ENCODE assay signal across 1 cellular context in genomic region chr19:510606-511100, GRCh38.
TF ChIP-seq lines count a peak whose summit lies in the region.

No MANE protein-coding gene starts in this region.

TF ChIP-seq in HepG2, 621 proteins besides CTCF, POLR2A, EP300 and RAD21 (continued from another document and continues in another):
- TF ChIP-seq, protein P1, sequence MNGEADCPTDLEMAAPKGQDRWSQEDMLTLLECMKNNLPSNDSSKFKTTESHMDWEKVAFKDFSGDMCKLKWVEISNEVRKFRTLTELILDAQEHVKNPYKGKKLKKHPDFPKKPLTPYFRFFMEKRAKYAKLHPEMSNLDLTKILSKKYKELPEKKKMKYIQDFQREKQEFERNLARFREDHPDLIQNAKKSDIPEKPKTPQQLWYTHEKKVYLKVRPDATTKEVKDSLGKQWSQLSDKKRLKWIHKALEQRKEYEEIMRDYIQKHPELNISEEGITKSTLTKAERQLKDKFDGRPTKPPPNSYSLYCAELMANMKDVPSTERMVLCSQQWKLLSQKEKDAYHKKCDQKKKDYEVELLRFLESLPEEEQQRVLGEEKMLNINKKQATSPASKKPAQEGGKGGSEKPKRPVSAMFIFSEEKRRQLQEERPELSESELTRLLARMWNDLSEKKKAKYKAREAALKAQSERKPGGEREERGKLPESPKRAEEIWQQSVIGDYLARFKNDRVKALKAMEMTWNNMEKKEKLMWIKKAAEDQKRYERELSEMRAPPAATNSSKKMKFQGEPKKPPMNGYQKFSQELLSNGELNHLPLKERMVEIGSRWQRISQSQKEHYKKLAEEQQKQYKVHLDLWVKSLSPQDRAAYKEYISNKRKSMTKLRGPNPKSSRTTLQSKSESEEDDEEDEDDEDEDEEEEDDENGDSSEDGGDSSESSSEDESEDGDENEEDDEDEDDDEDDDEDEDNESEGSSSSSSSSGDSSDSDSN (CRISPR knock-in tag; IDR thresholded peaks at IDR 0.05), result peak; percentile 74
- no peak for TF ChIP-seq KMT2B (CRISPR knock-in tag; IDR thresholded peaks at IDR 0.05)
- no peak for TF ChIP-seq ZNF674 (CRISPR knock-in tag; IDR thresholded peaks at IDR 0.05; ENCODE audit: low read depth)
- TF ChIP-seq ZMYM3 (CRISPR knock-in tag; IDR thresholded peaks at IDR 0.05), result peak; percentile 86
- no peak for TF ChIP-seq ZBTB40 (IDR thresholded peaks at IDR 0.05)
- TF ChIP-seq ZBTB40 (CRISPR knock-in tag; IDR thresholded peaks at IDR 0.05), result no peak
- no peak for TF ChIP-seq ZNF484 (CRISPR knock-in tag; IDR thresholded peaks at IDR 0.05; ENCODE audit: borderline replicate concordance, low read depth)
- TF ChIP-seq ZKSCAN1 (IDR thresholded peaks at IDR 0.05; ENCODE audit: low read length), result peak; percentile 25; the same call in 1 of the 2 replicates
- peak; percentile 79; the same call in 1 of the 2 replicates for TF ChIP-seq FOXC1 (CRISPR knock-in tag; IDR thresholded peaks at IDR 0.05; ENCODE audit: borderline replicate concordance)
- TF ChIP-seq HNF4A (CRISPR knock-in tag; IDR thresholded peaks at IDR 0.05), result peak; percentile 39
- TF ChIP-seq ZBTB10 (CRISPR knock-in tag; IDR thresholded peaks at IDR 0.05; ENCODE audit: borderline replicate concordance), result no peak
- TF ChIP-seq CBX5 (CRISPR knock-in tag; IDR thresholded peaks at IDR 0.05; ENCODE audit: borderline replicate concordance), result peak; percentile 60; the same call in 1 of the 2 replicates
- peak; percentile 53 for TF ChIP-seq NR2C2 (CRISPR knock-in tag; IDR thresholded peaks at IDR 0.05; ENCODE audit: borderline replicate concordance)
- TF ChIP-seq, protein P2, sequence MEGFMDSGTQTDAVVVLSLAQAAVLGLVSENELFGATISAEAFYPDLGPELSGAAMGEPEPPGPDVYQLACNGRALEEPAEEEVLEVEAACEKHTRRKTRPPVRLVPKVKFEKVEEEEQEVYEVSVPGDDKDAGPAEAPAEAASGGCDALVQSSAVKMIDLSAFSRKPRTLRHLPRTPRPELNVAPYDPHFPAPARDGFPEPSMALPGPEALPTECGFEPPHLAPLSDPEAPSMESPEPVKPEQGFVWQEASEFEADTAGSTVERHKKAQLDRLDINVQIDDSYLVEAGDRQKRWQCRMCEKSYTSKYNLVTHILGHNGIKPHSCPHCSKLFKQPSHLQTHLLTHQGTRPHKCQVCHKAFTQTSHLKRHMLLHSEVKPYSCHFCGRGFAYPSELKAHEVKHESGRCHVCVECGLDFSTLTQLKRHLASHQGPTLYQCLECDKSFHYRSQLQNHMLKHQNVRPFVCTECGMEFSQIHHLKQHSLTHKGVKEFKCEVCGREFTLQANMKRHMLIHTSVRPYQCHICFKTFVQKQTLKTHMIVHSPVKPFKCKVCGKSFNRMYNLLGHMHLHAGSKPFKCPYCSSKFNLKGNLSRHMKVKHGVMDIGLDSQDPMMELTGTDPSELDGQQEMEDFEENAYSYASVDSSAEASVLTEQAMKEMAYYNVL (CRISPR knock-in tag; IDR thresholded peaks at IDR 0.05; ENCODE audit: borderline replicate concordance), result peak; percentile 34; the same call in 1 of the 2 replicates
- TF ChIP-seq TEAD3 (CRISPR knock-in tag; optimal IDR thresholded peaks at IDR 0.05; ENCODE audit: borderline replicate concordance), result peak; percentile 75
- TF ChIP-seq, protein P3, sequence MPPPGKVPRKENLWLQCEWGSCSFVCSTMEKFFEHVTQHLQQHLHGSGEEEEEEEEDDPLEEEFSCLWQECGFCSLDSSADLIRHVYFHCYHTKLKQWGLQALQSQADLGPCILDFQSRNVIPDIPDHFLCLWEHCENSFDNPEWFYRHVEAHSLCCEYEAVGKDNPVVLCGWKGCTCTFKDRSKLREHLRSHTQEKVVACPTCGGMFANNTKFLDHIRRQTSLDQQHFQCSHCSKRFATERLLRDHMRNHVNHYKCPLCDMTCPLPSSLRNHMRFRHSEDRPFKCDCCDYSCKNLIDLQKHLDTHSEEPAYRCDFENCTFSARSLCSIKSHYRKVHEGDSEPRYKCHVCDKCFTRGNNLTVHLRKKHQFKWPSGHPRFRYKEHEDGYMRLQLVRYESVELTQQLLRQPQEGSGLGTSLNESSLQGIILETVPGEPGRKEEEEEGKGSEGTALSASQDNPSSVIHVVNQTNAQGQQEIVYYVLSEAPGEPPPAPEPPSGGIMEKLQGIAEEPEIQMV (CRISPR knock-in tag; IDR thresholded peaks at IDR 0.05; ENCODE audit: low read depth), result no peak
- peak; percentile 90 for TF ChIP-seq AKAP8 (CRISPR knock-in tag; IDR thresholded peaks at IDR 0.05)
- peak; percentile 88 for TF ChIP-seq MAX (IDR thresholded peaks at IDR 0.05)
- no peak for TF ChIP-seq ZZZ3 (CRISPR knock-in tag; IDR thresholded peaks at IDR 0.05; ENCODE audit: borderline replicate concordance)
- no peak for TF ChIP-seq ZNF253 (CRISPR knock-in tag; IDR thresholded peaks at IDR 0.05; ENCODE audit: borderline replicate concordance)
- peak; percentile 35 for TF ChIP-seq HNRNPLL (IDR thresholded peaks at IDR 0.05; ENCODE audit: low read depth, low read length, poor library complexity, severe bottlenecking)
- TF ChIP-seq PAF1 (CRISPR knock-in tag; IDR thresholded peaks at IDR 0.05), result no peak
- 0 out of 2 replicates have a peak, but pooled peaks have one; percentile 41 for TF ChIP-seq ZNF761 (CRISPR knock-in tag; conservative IDR thresholded peaks at IDR 0.05)
- no peak for TF ChIP-seq IKZF1 (IDR thresholded peaks at IDR 0.05)
- TF ChIP-seq MED1 (CRISPR knock-in tag; IDR thresholded peaks at IDR 0.05), result peak; percentile 62
- TF ChIP-seq RAD51 (IDR thresholded peaks at IDR 0.05; ENCODE audit: borderline replicate concordance), result no peak
- 0 out of 2 replicates have a peak, but pooled peaks have one; percentile 46 for TF ChIP-seq KLF6 (CRISPR knock-in tag; IDR thresholded peaks at IDR 0.05)
- no peak; the same call in 1 of the 2 replicates for TF ChIP-seq RFX5 (IDR thresholded peaks at IDR 0.05; ENCODE audit: low read depth, low read length)
- no peak for TF ChIP-seq POLR2AphosphoS5 (IDR thresholded peaks at IDR 0.05; ENCODE audit: low read depth, low read length)
- TF ChIP-seq FIP1L1 (IDR thresholded peaks at IDR 0.05; ENCODE audit: borderline replicate concordance, insufficient read depth, low read depth, low read length), result no peak
- no peak for TF ChIP-seq HOXD1 (CRISPR knock-in tag; IDR thresholded peaks at IDR 0.05)
- TF ChIP-seq ZNF782 (CRISPR knock-in tag; IDR thresholded peaks at IDR 0.05; ENCODE audit: borderline replicate concordance), result no peak
- TF ChIP-seq ZKSCAN8 (CRISPR knock-in tag; IDR thresholded peaks at IDR 0.05; ENCODE audit: borderline replicate concordance), result 0 out of 2 replicates have a peak, but pooled peaks have one; percentile 43
- TF ChIP-seq ZFY (CRISPR knock-in tag; IDR thresholded peaks at IDR 0.05), result peak; percentile 68
- TF ChIP-seq NFIB (CRISPR knock-in tag; IDR thresholded peaks at IDR 0.05; ENCODE audit: borderline replicate concordance), result no peak
- TF ChIP-seq KLF11 (CRISPR knock-in tag; IDR thresholded peaks at IDR 0.05), result no peak
- TF ChIP-seq, protein P4, sequence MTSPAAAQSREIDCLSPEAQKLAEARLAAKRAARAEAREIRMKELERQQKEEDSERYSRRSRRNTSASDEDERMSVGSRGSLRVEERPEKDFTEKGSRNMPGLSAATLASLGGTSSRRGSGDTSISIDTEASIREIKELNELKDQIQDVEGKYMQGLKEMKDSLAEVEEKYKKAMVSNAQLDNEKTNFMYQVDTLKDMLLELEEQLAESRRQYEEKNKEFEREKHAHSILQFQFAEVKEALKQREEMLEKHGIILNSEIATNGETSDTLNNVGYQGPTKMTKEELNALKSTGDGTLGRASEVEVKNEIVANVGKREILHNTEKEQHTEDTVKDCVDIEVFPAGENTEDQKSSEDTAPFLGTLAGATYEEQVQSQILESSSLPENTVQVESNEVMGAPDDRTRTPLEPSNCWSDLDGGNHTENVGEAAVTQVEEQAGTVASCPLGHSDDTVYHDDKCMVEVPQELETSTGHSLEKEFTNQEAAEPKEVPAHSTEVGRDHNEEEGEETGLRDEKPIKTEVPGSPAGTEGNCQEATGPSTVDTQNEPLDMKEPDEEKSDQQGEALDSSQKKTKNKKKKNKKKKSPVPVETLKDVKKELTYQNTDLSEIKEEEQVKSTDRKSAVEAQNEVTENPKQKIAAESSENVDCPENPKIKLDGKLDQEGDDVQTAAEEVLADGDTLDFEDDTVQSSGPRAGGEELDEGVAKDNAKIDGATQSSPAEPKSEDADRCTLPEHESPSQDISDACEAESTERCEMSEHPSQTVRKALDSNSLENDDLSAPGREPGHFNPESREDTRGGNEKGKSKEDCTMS (CRISPR knock-in tag; conservative IDR thresholded peaks at IDR 0.05), result no peak
- TF ChIP-seq, protein P5, sequence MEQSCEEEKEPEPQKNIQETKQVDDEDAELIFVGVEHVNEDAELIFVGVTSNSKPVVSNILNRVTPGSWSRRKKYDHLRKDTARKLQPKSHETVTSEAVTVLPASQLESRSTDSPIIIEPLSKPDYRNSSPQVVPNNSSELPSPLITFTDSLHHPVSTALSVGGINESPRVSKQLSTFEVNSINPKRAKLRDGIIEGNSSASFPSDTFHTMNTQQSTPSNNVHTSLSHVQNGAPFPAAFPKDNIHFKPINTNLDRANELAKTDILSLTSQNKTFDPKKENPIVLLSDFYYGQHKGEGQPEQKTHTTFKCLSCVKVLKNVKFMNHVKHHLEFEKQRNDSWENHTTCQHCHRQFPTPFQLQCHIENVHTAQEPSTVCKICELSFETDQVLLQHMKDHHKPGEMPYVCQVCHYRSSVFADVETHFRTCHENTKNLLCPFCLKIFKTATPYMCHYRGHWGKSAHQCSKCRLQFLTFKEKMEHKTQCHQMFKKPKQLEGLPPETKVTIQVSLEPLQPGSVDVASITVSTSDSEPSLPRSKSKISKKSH (CRISPR knock-in tag; IDR thresholded peaks at IDR 0.05; ENCODE audit: borderline replicate concordance), result peak; percentile 47; the same call in 1 of the 2 replicates
